Comparison of ENCODE assay signal across 10 cellular contexts in the genomic region with DNA sequence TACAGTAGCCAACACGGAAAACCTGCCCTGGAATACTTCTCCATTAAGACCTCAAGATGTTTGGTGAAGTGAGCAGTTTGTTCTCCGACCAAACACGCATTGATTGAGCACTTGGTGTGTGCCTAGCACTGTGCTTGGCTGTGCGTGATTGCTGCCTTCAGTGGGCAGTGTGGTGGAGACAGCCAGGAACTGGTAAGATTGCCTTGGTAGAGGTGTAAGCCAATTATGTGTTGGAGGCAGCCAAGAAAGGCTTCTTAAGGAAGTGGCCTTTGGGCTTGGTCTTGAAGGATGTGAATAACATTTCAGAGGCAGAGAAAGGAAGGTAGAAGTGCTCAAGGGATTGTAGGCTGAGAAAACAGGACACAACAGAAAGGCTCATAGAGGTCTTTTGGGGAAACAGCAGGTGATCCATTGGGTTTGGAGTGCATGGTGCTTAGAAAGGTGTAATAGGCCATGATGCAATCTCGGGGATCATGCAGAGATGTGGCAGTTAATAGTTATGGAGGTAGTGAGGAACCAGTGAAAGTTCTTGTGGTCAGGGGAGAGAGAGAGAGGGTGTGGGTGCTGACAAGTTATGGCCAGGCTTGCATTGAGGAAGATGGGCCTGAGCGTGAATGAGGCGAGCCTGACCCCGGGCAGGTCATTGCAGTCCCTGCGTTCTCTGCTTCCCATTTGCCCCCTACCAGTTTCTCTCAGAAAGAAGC. TPM values are rescaled to one million over a fixed set of nuclear protein-coding genes. Genes with fewer than 3 reads are reported as not detected.
DNase-seq lines count a peak whose midpoint lies in the region; ATAC-seq, FAIRE-seq and TF ChIP-seq lines count a peak whose summit lies in the region.
"Had no signal": no experiment of that assay in that cellular context is flagged by ENCODE, and none has a peak within 500 bp of the region (broad histone marks: within the 10 kb centered on the region; RNA-seq: fewer than 3 reads in every experiment).

No MANE protein-coding gene starts in this region.

- peak overlapping the region; percentile 18 for H3K27ac ChIP-seq in CD4-positive, CD25-positive, alpha-beta regulatory T cell (ENCODE audit: insufficient read depth, low read length, poor library complexity, severe bottlenecking)
- no peak overlapping the region for H3K27ac ChIP-seq in mammary epithelial cell (ENCODE audit: insufficient read depth, low read depth, low read length)
- H3K27ac ChIP-seq: vagina had no signal

- ATAC-seq in CD4-positive, CD25-positive, alpha-beta regulatory T cell (ENCODE audit: low read depth in 2 of 2), result no peak
- peak; percentile 25 for ATAC-seq in central memory CD8-positive, alpha-beta T cell (replicated peaks; ENCODE audit: extremely low read depth, poor library complexity, severe bottlenecking)

- no peak overlapping the region for H3K4me2 ChIP-seq in mammary epithelial cell (ENCODE audit: insufficient read depth, low read depth, low read length)

- H2AFZ ChIP-seq in mammary epithelial cell (ENCODE audit: low read depth, low read length), result no peak overlapping the region

- intact Hi-C loops in mammary epithelial cell (cut with micrococcal nuclease), result no loop called here

- no peak overlapping the region for H3K9ac ChIP-seq in mammary epithelial cell (ENCODE audit: insufficient read depth, low read length)

- peaks cover 100% of the 10 kb centered on the region for H3K79me2 ChIP-seq in mammary epithelial cell (ENCODE audit: insufficient read depth, low read length)

- H3K9me3 Mint-ChIP-seq in CD4-positive, CD25-positive, alpha-beta regulatory T cell, result no peaks in the 10 kb centered on the region
- H3K9me3 Mint-ChIP-seq in IgD-negative memory B cell, result no peaks in the 10 kb centered on the region
- H3K9me3 Mint-ChIP-seq in central memory CD8-positive, alpha-beta T cell, result no peaks in the 10 kb centered on the region

- CTCF ChIA-PET in mammary epithelial cell (lab: Charles Lee; ENCODE audit: low non-redundant PET), result no interaction called here

- H3K27me3 Mint-ChIP-seq in CD4-positive, CD25-positive, alpha-beta regulatory T cell, result no peaks in the 10 kb centered on the region
- no peaks in the 10 kb centered on the region for H3K27me3 Mint-ChIP-seq in IgD-negative memory B cell
- H3K27me3 Mint-ChIP-seq in central memory CD8-positive, alpha-beta T cell, result no peaks in the 10 kb centered on the region

- H3K36me3 ChIP-seq in CD4-positive, CD25-positive, alpha-beta regulatory T cell (ENCODE audit: control insufficient read depth, insufficient read depth, low read length), result no peaks in the 10 kb centered on the region
- H3K36me3 ChIP-seq in mammary epithelial cell (ENCODE audit: insufficient read depth, low read length), result no peaks in the 10 kb centered on the region
- H3K36me3 ChIP-seq: vagina had no signal

- 77% methylated on average over 9 of the region's 9 CpGs for WGBS in mammary epithelial cell (ENCODE audit: low coverage, missing lambda C conversion rate)

- peak overlapping the region; percentile 49 to 89 (median 59) for H3K27ac Mint-ChIP-seq in CD4-positive, CD25-positive, alpha-beta regulatory T cell
- peak overlapping the region in 2 of 3 donors; percentile 0 to 47 for H3K27ac Mint-ChIP-seq in IgD-negative memory B cell
- H3K27ac Mint-ChIP-seq in central memory CD8-positive, alpha-beta T cell (ENCODE audit: low read depth), result peak overlapping the region; percentile 93

- peaks cover 55 to 96% (median 84%) of the 10 kb centered on the region in 4 donors for H3K4me1 Mint-ChIP-seq in CD4-positive, CD25-positive, alpha-beta regulatory T cell
- peaks cover 59 to 78% (median 63%) of the 10 kb centered on the region in 3 donors for H3K4me1 Mint-ChIP-seq in IgD-negative memory B cell
- peaks cover 93% of the 10 kb centered on the region for H3K4me1 Mint-ChIP-seq in central memory CD8-positive, alpha-beta T cell

- peak in 1 of 3 donors; percentile 54 for DNase-seq in CD4-positive, CD25-positive, alpha-beta regulatory T cell
- DNase-seq in GM19239 (ENCODE audit: insufficient read length, low spot score) (peak; percentile 39), islet precursor cell (no peak), AG08396 (ENCODE audit: low spot score) (no peak), mammary epithelial cell (no peak)
- DNase-seq in central memory CD8-positive, alpha-beta T cell (ENCODE audit: low spot score in 2 of 2), result no peak
- no peak for DNase-seq in effector CD8-positive, alpha-beta T cell (lab: John Stamatoyannopoulos, UW)

- H3K4me3 Mint-ChIP-seq in CD4-positive, CD25-positive, alpha-beta regulatory T cell, result peak overlapping the region; percentile 10 to 91 (median 70)
- H3K4me3 Mint-ChIP-seq in IgD-negative memory B cell, result peak overlapping the region in 3 of 4 donors; percentile 15 to 45 (median 38)
- H3K4me3 Mint-ChIP-seq in central memory CD8-positive, alpha-beta T cell, result peak overlapping the region; percentile 71

- H3K4me1 ChIP-seq in CD4-positive, CD25-positive, alpha-beta regulatory T cell (ENCODE audit: control insufficient read depth, insufficient read depth, low read length, poor library complexity, severe bottlenecking), result peaks cover 97% of the 10 kb centered on the region
- H3K4me1 ChIP-seq in mammary epithelial cell (ENCODE audit: insufficient read depth, low read length), result peaks cover 10% of the 10 kb centered on the region

- FAIRE-seq in GM19239 (lab: Jason Lieb, UNC), result peak; percentile 92
- FAIRE-seq: endothelial cell of umbilical vein had no signal

- no peaks in the 10 kb centered on the region for H3K27me3 ChIP-seq in CD4-positive, CD25-positive, alpha-beta regulatory T cell (ENCODE audit: control insufficient read depth, insufficient read depth, low read length)
- no peaks in the 10 kb centered on the region for H3K27me3 ChIP-seq in mammary epithelial cell (ENCODE audit: insufficient read depth, low read length)
- H3K27me3 ChIP-seq: vagina had no signal

- peak overlapping the region; percentile 90 for H3K4me3 ChIP-seq in CD4-positive, CD25-positive, alpha-beta regulatory T cell (ENCODE audit: low read depth, low read length)
- no peak overlapping the region for H3K4me3 ChIP-seq in mammary epithelial cell (replicated peaks in 1 of 3; ENCODE audit: insufficient read depth in 1 of 3, low read depth in 2 of 3, low read length in 3 of 3)
- H3K4me3 ChIP-seq: vagina had no signal

- in situ Hi-C loops in mammary epithelial cell (cut with MboI; ENCODE audit: low sequenced_read_pairs in 2 of 2), result no loop called here

- H3K36me3 Mint-ChIP-seq in CD4-positive, CD25-positive, alpha-beta regulatory T cell, result peaks cover 11% of the 10 kb centered on the region
- no peaks in the 10 kb centered on the region for H3K36me3 Mint-ChIP-seq in IgD-negative memory B cell
- H3K36me3 Mint-ChIP-seq in central memory CD8-positive, alpha-beta T cell (ENCODE audit: insufficient read depth), result peaks cover 24% of the 10 kb centered on the region

- dilution Hi-C loops in mammary epithelial cell (cut with HindIII; ENCODE audit: low sequenced_read_pairs), result no loop called here

- no peaks in the 10 kb centered on the region for H3K9me3 ChIP-seq in CD4-positive, CD25-positive, alpha-beta regulatory T cell (ENCODE audit: control insufficient read depth in 2 of 2, low read length in 2 of 2)
- H3K9me3 ChIP-seq in mammary epithelial cell (replicated peaks; ENCODE audit: insufficient read depth, low read length), result no peaks in the 10 kb centered on the region
- H3K9me3 ChIP-seq: vagina had no signal

- no TSS peak for BruUV-seq in mammary epithelial cell (replicated peaks; lab: Mats Ljungman, UMichigan)

- peaks cover 9% of the 10 kb centered on the region for H4K20me1 ChIP-seq in mammary epithelial cell (ENCODE audit: insufficient read depth, low read length)

- TF ChIP-seq CTCF in mammary epithelial cell (conservative IDR thresholded peaks at IDR 0.05 in 1 of 2, IDR thresholded peaks at IDR 0.05 in 1 of 2; ENCODE audit: extremely low read depth in 1 of 2, insufficient read depth in 1 of 2, low read depth in 1 of 2, low read length in 2 of 2), result no peak

RNA-seq across cellular contexts. Expression of a gene that starts 6.3 kb away (rescaled TPM):
- total RNA-seq in CD4-positive, CD25-positive, alpha-beta regulatory T cell, result 61.5 TPM
- polyA plus RNA-seq in CD4-positive, CD25-positive, alpha-beta regulatory T cell, result 10 to 100 TPM; 34.8 to 48.4 (median 39.5) TPM
- polyA plus RNA-seq in IgD-negative memory B cell, result 25.1 TPM
- 10 to 100 TPM; 35.2 to 44.8 TPM for total RNA-seq in mammary epithelial cell
- 21.2 TPM for polyA plus RNA-seq in mammary epithelial cell
- polyA minus RNA-seq in mammary epithelial cell, result 32.4 TPM

Comparison
In these comparisons a context has a peak if more than half of its experiments do, and no peak if none do; other contexts are left out.
1. H3K27ac Mint-ChIP-seq: peak in every context shown above with its lines; median percentile 93 in central memory CD8-positive, alpha-beta T cell; 59 in CD4-positive, CD25-positive, alpha-beta regulatory T cell; 24 in IgD-negative memory B cell.